In the genomic region with DNA sequence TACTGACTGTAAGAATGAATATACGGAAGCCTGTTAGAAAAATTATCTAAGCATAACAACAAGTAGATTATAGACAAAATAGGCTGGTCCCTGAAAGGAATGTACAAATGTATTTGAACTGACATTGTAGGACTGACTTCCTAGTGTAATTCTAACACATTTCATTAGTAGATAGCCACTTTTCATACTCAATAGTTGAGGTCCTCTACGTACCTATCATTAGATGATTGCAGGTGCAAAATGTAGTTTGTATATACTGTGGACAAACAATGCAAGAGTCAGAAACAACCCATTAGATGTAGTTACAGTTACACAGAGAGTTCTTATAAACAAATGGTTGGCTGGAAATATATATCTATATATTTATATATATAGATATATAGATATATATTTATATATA, we compare ENCODE assay signal across 25 cellular contexts.
"Had no signal": no experiment of that assay in that cellular context is flagged by ENCODE, and none has a peak within 500 bp of the region (broad histone marks: within the 10 kb centered on the region; RNA-seq: fewer than 3 reads in every experiment).

No MANE protein-coding gene starts in this region.

- H3K27me3 Mint-ChIP-seq: dendritic cell treated with granulocyte-macrophage colony-stimulating factor and Interleukin-4, amounts not matched to agents 40 ng/mL and 50 ng/mL, for 4 days; stimulated activated naive CD8-positive, alpha-beta T cell treated with anti-CD3 and anti-CD28 coated beads, Interleukin-15, Interleukin-2, amounts not matched to agents 100 ng/mL and 50 ng/mL, for 24 hours had no signal

- H3K4me3 ChIP-seq: adrenal gland, ascending aorta, lower lobe of right lung, mucosa of descending colon, pancreas, psoas muscle, tibial artery had no signal

- H3K27ac Mint-ChIP-seq: dendritic cell treated with granulocyte-macrophage colony-stimulating factor and Interleukin-4, amounts not matched to agents 40 ng/mL and 50 ng/mL, for 4 days; nephron progenitor cell; stimulated activated naive CD8-positive, alpha-beta T cell treated with anti-CD3 and anti-CD28 coated beads, Interleukin-15, Interleukin-2, amounts not matched to agents 100 ng/mL and 50 ng/mL, for 24 hours; T-helper 2 cell treated with Interferon-gamma antibody and Interleukin-4, amounts not matched to agents 5 μg/mL and 100 μg/mL, for 36 hours had no signal

- H3K27me3 ChIP-seq: adrenal gland, ascending aorta, brain microvascular endothelial cell, tibial artery had no signal

- ATAC-seq: left colon, lower lobe of right lung, mucosa of descending colon, pancreas, psoas muscle, right cardiac atrium had no signal

- H3K4me1 ChIP-seq: adrenal gland, ascending aorta, lower lobe of right lung, pancreas, psoas muscle, tibial artery had no signal

- H3K36me3 ChIP-seq: adrenal gland, ascending aorta, brain microvascular endothelial cell, lower lobe of right lung, pancreas, tibial artery, WERI-Rb-1 had no signal

- H3K27ac ChIP-seq: adrenal gland, ascending aorta, brain microvascular endothelial cell, lower lobe of right lung, pancreas, psoas muscle, tibial artery, WERI-Rb-1 had no signal

- H3K9me3 Mint-ChIP-seq: dendritic cell treated with granulocyte-macrophage colony-stimulating factor and Interleukin-4, amounts not matched to agents 40 ng/mL and 50 ng/mL, for 4 days; nephron progenitor cell; stimulated activated naive CD8-positive, alpha-beta T cell treated with anti-CD3 and anti-CD28 coated beads, Interleukin-15, Interleukin-2, amounts not matched to agents 100 ng/mL and 50 ng/mL, for 24 hours; T-helper 2 cell treated with Interferon-gamma antibody and Interleukin-4, amounts not matched to agents 5 μg/mL and 100 μg/mL, for 36 hours had no signal

- DNase-seq: activated CD4-positive, alpha-beta T cell treated with anti-CD3 and anti-CD28 coated beads for 1 hour; activated effector memory CD4-positive, alpha-beta T cell treated with anti-CD3 and anti-CD28 coated beads, Interleukin-2, amount 50 U/mL, for 16 hours; activated naive CD4-positive, alpha-beta T cell treated with anti-CD3 and anti-CD28 coated beads, Interleukin-2, amount 50 U/mL, for 16 hours; activated T-cell treated with anti-CD3 and anti-CD28 coated beads, Interleukin-2, amount 50 U/mL, for 48 hours; adrenal gland; brain microvascular endothelial cell; caudate nucleus; effector CD8-positive, alpha-beta T cell; erythroblast; foreskin fibroblast; left colon; lower lobe of right lung; mesendoderm; mucosa of descending colon; nephron progenitor cell; pancreas; psoas muscle; right cardiac atrium; stimulated activated CD4-positive, alpha-beta T cell treated with anti-CD3 and anti-CD28 coated beads, Interleukin-4, amount 100 ng/mL, for 24 hours; tibial artery; WERI-Rb-1 had no signal

- H3K4me1 Mint-ChIP-seq: nephron progenitor cell had no signal

- H3K4me3 Mint-ChIP-seq: dendritic cell treated with granulocyte-macrophage colony-stimulating factor and Interleukin-4, amounts not matched to agents 40 ng/mL and 50 ng/mL, for 4 days; nephron progenitor cell; stimulated activated naive CD8-positive, alpha-beta T cell treated with anti-CD3 and anti-CD28 coated beads, Interleukin-15, Interleukin-2, amounts not matched to agents 100 ng/mL and 50 ng/mL, for 24 hours; T-helper 2 cell treated with Interferon-gamma antibody and Interleukin-4, amounts not matched to agents 5 μg/mL and 100 μg/mL, for 36 hours had no signal

- H3K9me3 ChIP-seq: adrenal gland, ascending aorta, lower lobe of right lung, mucosa of descending colon, pancreas, psoas muscle, tibial artery had no signal
